In the genomic region with DNA sequence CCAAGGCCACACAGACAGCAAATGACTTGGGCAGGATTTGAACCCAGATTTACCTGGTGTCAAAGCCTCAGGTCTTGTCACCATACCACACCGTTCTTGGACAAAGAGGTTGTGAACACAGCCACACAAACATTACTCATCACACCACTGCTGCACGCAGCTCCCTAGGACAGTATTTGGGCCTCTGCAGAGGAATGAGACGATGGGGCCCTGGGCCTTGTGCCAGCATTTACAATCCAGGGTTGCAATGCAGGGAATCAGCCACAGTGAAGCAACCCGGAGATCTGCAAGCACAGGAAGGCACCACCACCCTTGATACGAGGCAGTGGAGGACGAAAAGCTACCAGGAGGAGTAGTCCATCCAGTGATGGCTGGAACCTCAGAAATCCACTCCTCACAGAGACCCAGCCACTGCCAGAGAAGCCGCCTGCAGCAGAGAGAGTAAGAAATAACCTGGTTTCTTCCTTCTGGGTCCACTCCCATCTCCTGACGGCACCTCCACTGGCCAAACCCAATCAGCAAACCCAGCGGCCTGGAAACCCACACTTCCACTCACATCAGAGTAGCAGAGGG, we compare ENCODE assay signal across 1 cellular context.
TF ChIP-seq lines count a peak whose summit lies in the region.

No MANE protein-coding gene starts in this region.

TF ChIP-seq in SK-N-SH, 30 proteins besides CTCF, POLR2A, EP300 and RAD21 (continued from another document):
- TF ChIP-seq JUND (IDR thresholded peaks at IDR 0.05) (peak; percentile 36; the same call in 1 of the 2 replicates), FOSL2 (IDR thresholded peaks at IDR 0.05; ENCODE audit: borderline replicate concordance, low read depth) (peak; percentile 49; the same call in 1 of the 2 replicates), MXI1 (IDR thresholded peaks at IDR 0.05; ENCODE audit: low read depth, low read length) (no peak), TAF1 (IDR thresholded peaks at IDR 0.05; ENCODE audit: borderline replicate concordance, low read depth, low read length) (no peak), SIN3A (IDR thresholded peaks at IDR 0.05; ENCODE audit: borderline replicate concordance, low read depth, low read length) (no peak), TCF12 (IDR thresholded peaks at IDR 0.05) (peak; percentile 44; the same call in 1 of the 2 replicates)
- TF ChIP-seq, protein P1, sequence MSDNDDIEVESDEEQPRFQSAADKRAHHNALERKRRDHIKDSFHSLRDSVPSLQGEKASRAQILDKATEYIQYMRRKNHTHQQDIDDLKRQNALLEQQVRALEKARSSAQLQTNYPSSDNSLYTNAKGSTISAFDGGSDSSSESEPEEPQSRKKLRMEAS (IDR thresholded peaks at IDR 0.05; ENCODE audit: low read depth): peak; percentile 74
TF ChIP-seq in SK-N-SH: peak in this region for 6.
